In genomic region chr4:40199999-40200880, GRCh38 we compare ENCODE assay signal across 8 cellular contexts.
DNase-seq lines count a peak whose midpoint lies in the region; ATAC-seq and TF ChIP-seq lines count a peak whose summit lies in the region.

No MANE protein-coding gene starts in this region.

- no peaks in the 10 kb centered on the region; the same call in 1 of the 2 replicates for H4K20me1 ChIP-seq in SU-DHL-6 (ENCODE audit: low read depth, low read length)

- no peaks in the 10 kb centered on the region for H3K9me3 ChIP-seq in SU-DHL-6 (ENCODE audit: insufficient read depth, low read length)

- peak overlapping the region; percentile 88 for H3K9ac ChIP-seq in SU-DHL-6 (ENCODE audit: low read length)

- H3K27me3 ChIP-seq in SU-DHL-6 (ENCODE audit: low read length): no peaks in the 10 kb centered on the region

- ATAC-seq in HG03097 (IDR thresholded peaks at IDR 0.05; ENCODE audit: low FRiP score, unreplicated experiment): peak; percentile 49

- peaks cover 98% of the 10 kb centered on the region for H3K79me2 ChIP-seq in SU-DHL-6 (ENCODE audit: insufficient read depth, low read length)

- H3F3A ChIP-seq in SU-DHL-6 (ENCODE audit: insufficient read depth): peaks cover 84% of the 10 kb centered on the region

- DNase-seq in NOMO-1 treated with DMSO at 0.1 percent for 48 hours (lab: John Stamatoyannopoulos, UW; ENCODE audit: unreplicated experiment) (peak; percentile 31), NOMO-1 treated with dmso at 0.1 percent for 144 hours (lab: John Stamatoyannopoulos, UW; ENCODE audit: unreplicated experiment) (no peak), astrocyte of the spinal cord (ENCODE audit: low read depth, low spot score) (peak; percentile 55), epidermal melanocyte (ENCODE audit: insufficient read length, low spot score) (no peak), cerebellar nuclear complex (lab: John Stamatoyannopoulos, UW) (no peak)
- DNase-seq in stimulated activated CD4-positive, alpha-beta T cell treated with anti-CD3 and anti-CD28 coated beads, Interleukin-2, amount 100 ng/mL, for 48 hours: peak; percentile 62 to 65

- peak overlapping the region; percentile 98 for H3K4me2 ChIP-seq in SU-DHL-6 (ENCODE audit: low read depth, low read length, poor library complexity, severe bottlenecking)

- TF ChIP-seq CTCF in SU-DHL-6 (IDR thresholded peaks at IDR 0.05; ENCODE audit: insufficient read depth, low read length, poor library complexity, severe bottlenecking) (no peak), astrocyte of the spinal cord (IDR thresholded peaks at IDR 0.05; ENCODE audit: low read depth, low read length) (no peak)

- H3K9me2 ChIP-seq in SU-DHL-6 (replicated peaks; ENCODE audit: insufficient read depth, low read length): no peaks in the 10 kb centered on the region

- in situ Hi-C loops in astrocyte of the spinal cord (cut with HindIII; ENCODE audit: low sequenced_read_pairs): no loop called here

- peaks cover 26% of the 10 kb centered on the region for H3K36me3 ChIP-seq in SU-DHL-6 (ENCODE audit: low read length)

- peak overlapping the region; percentile 95 for H3K4me3 ChIP-seq in SU-DHL-6 (ENCODE audit: insufficient read depth, low read length, poor library complexity, severe bottlenecking)
- H3K4me3 ChIP-seq in astrocyte of the spinal cord (ENCODE audit: low read depth, low read length): no peak overlapping the region

- H3K27ac ChIP-seq in SU-DHL-6 (ENCODE audit: low read depth, low read length): peak overlapping the region; percentile 99

- H2AFZ ChIP-seq in SU-DHL-6 (ENCODE audit: low read depth, low read length, severe bottlenecking): no peak overlapping the region

Comparison
In these comparisons a context has a peak if more than half of its experiments do, and no peak if none do; other contexts are left out.
1. DNase-seq: peak in NOMO-1 treated with DMSO at 0.1 percent for 48 hours (single experiment), astrocyte of the spinal cord (single experiment) and stimulated activated CD4-positive, alpha-beta T cell treated with anti-CD3 and anti-CD28 coated beads, Interleukin-2, amount 100 ng/mL, for 48 hours (2 of 2); none in NOMO-1 treated with dmso at 0.1 percent for 144 hours (single experiment), epidermal melanocyte (single experiment) and cerebellar nuclear complex (0 of 2).